15 cellular contexts compared by ENCODE assay signal in the genomic region with DNA sequence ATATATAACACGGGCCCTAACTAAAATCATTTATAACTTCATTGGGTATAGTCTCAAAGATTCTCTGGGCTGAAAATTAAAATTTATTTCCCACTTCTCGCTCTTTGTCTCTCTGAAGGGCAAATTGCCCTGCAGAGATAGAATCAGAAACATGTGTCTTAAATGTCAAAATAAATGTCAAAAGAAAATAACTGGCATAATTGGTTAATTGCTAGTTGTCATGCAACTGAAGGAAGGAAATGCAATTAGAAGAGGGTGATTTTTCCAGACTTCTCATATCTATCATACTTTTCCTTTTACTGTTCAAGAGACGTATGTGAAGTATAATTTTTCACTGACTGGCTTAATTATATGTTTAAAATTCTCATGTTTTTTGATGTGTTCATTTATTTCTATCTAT.
DNase-seq lines count a peak whose midpoint lies in the region; ATAC-seq, FAIRE-seq and TF ChIP-seq lines count a peak whose summit lies in the region.
"Had no signal": no experiment of that assay in that cellular context is flagged by ENCODE, and none has a peak within 500 bp of the region (broad histone marks: within the 10 kb centered on the region; RNA-seq: fewer than 3 reads in every experiment).

No MANE protein-coding gene starts in this region.

- H3K36me3 ChIP-seq in adipocyte (ENCODE audit: control insufficient read depth, insufficient read depth, low read length, severe bottlenecking) (no peaks in the 10 kb centered on the region), transverse colon (no peaks in the 10 kb centered on the region)
- H3K36me3 ChIP-seq in CD4-positive, alpha-beta memory T cell (ENCODE audit: insufficient read depth, low read length) = no peaks in the 10 kb centered on the region
- H3K36me3 ChIP-seq: BLaER1 had no signal

- TF ChIP-seq CTCF in transverse colon (IDR thresholded peaks at IDR 0.05) = no peak

- H3K27me3 Mint-ChIP-seq in CD4-positive, alpha-beta memory T cell = no peaks in the 10 kb centered on the region

- H3K4me1 ChIP-seq in adipocyte (ENCODE audit: control insufficient read depth, insufficient read depth, low read length) (no peaks in the 10 kb centered on the region), transverse colon (no peaks in the 10 kb centered on the region)
- no peaks in the 10 kb centered on the region for H3K4me1 ChIP-seq in CD4-positive, alpha-beta memory T cell (ENCODE audit: insufficient read depth, low read length)
- H3K4me1 ChIP-seq: BLaER1 had no signal

- no peak overlapping the region for H3K27ac ChIP-seq in transverse colon
- H3K27ac ChIP-seq in CD4-positive, alpha-beta memory T cell (ENCODE audit: low read depth, low read length) = no peak overlapping the region
- H3K27ac ChIP-seq: 22Rv1, BLaER1, GM23248 had no signal

- 72 to 80% methylated on average over 3 of the region's 3 CpGs for WGBS in transverse colon (ENCODE audit: low coverage in 1 of 2), 2 donors

- POLR2A ChIA-PET in CD4-positive, alpha-beta memory T cell (lab: Charles Lee; ENCODE audit: partially characterized antibody) = no interaction called here

- H3K4me3 Mint-ChIP-seq in CD4-positive, alpha-beta memory T cell = no peak overlapping the region

- ATAC-seq in GM19023 (IDR thresholded peaks at IDR 0.05; ENCODE audit: unreplicated experiment) = no peak

- H3K9me3 Mint-ChIP-seq in CD4-positive, alpha-beta memory T cell = peaks cover 6 to 35% (median 19%) of the 10 kb centered on the region in 8 donors

- no peaks in the 10 kb centered on the region for H3K4me1 Mint-ChIP-seq in CD4-positive, alpha-beta memory T cell

- intact Hi-C loops in transverse colon (cut with DNase I; ENCODE audit: low total_unique reads) = no loop called here
- intact Hi-C loops in CD4-positive, alpha-beta memory T cell (cut with micrococcal nuclease) = no loop called here

- no peak overlapping the region for H3K4me3 ChIP-seq in adipocyte (ENCODE audit: low read length)
- no peak overlapping the region for H3K4me3 ChIP-seq in transverse colon
- no peak overlapping the region for H3K4me3 ChIP-seq in CD4-positive, alpha-beta memory T cell (ENCODE audit: low read length in 2 of 2)
- H3K4me3 ChIP-seq: BLaER1, GM23248 had no signal

- CTCF ChIA-PET in CD4-positive, alpha-beta memory T cell (lab: Charles Lee; ENCODE audit: partially characterized antibody) = no interaction called here

- H3K9me3 ChIP-seq in adipocyte (ENCODE audit: control insufficient read depth, low read length) (peaks cover 18% of the 10 kb centered on the region), transverse colon (no peaks in the 10 kb centered on the region)
- H3K9me3 ChIP-seq in CD4-positive, alpha-beta memory T cell (ENCODE audit: control insufficient read depth in 1 of 2, low read length in 2 of 2) = no peaks in the 10 kb centered on the region

- TF ChIP-seq POLR2A in transverse colon (IDR thresholded peaks at IDR 0.05) = no peak

- no peak overlapping the region for H3K9ac ChIP-seq in adipocyte (ENCODE audit: low read length)
- H3K9ac ChIP-seq: BLaER1, GM23248 had no signal

- no peaks in the 10 kb centered on the region for H3K27me3 ChIP-seq in adipocyte (replicated peaks; ENCODE audit: control insufficient read depth, insufficient read depth, low read length)
- no peaks in the 10 kb centered on the region for H3K27me3 ChIP-seq in transverse colon
- no peaks in the 10 kb centered on the region for H3K27me3 ChIP-seq in CD4-positive, alpha-beta memory T cell (ENCODE audit: insufficient read depth, low read length)
- H3K27me3 ChIP-seq: BLaER1 had no signal

- in situ Hi-C loops in transverse colon (cut with MboI; ENCODE audit: low pct_ligation_motif_present in 1 of 4, low pct_unique_long_range_greater_than_20kb in 1 of 4, low sequenced_read_pairs in 3 of 4) = no loop called here

- H3K36me3 Mint-ChIP-seq in CD4-positive, alpha-beta memory T cell = no peaks in the 10 kb centered on the region

- FAIRE-seq in islet of Langerhans (lab: Jason Lieb, UNC) = peak; percentile 82

- DNase-seq in NCI-H1105 treated with DMSO at 0.1 percent for 48 hours (lab: John Stamatoyannopoulos, UW) (peak; percentile 9), NCI-H1105 (lab: John Stamatoyannopoulos, UW) (no peak), M059J (ENCODE audit: low read depth) (peak; percentile 22), adipocyte (ENCODE audit: low read depth) (peak; percentile 54), transverse colon (no peak)
- DNase-seq in CD4-positive, alpha-beta memory T cell = no peak
- DNase-seq: AML-193, Calu3, DMS 273 treated with DMSO at 0.1 percent for 48 hours, GM23248, H7 had no signal

- TF ChIP-seq EP300 in transverse colon (IDR thresholded peaks at IDR 0.05; ENCODE audit: low read depth) = no peak

- H3K27ac Mint-ChIP-seq in CD4-positive, alpha-beta memory T cell = no peak overlapping the region

Comparison
In these comparisons a context has a peak if more than half of its experiments do, and no peak if none do; other contexts are left out.
1. DNase-seq: peak in NCI-H1105 treated with DMSO at 0.1 percent for 48 hours (single experiment), M059J (single experiment) and adipocyte (single experiment); none in NCI-H1105 (single experiment), transverse colon (single experiment) and CD4-positive, alpha-beta memory T cell (0 of 5).